In genomic region chr2:184743096-184743495, GRCh38 we compare ENCODE assay signal across 18 cellular contexts.
A peak's percentile ranks its signal among the peaks of the same experiment; 100 is the strongest.
DNase-seq lines count a peak whose midpoint lies in the region; ATAC-seq and TF ChIP-seq lines count a peak whose summit lies in the region.
"Had no signal": no experiment of that assay in that cellular context is flagged by ENCODE, and none has a peak within 500 bp of the region (broad histone marks: within the 10 kb centered on the region; RNA-seq: fewer than 3 reads in every experiment).

No MANE protein-coding gene starts in this region.

- H3K4me3 ChIP-seq in IMR-90 (ENCODE audit: insufficient read depth, low read depth, low read length) (no peak overlapping the region), fibroblast of mammary gland (ENCODE audit: control insufficient read depth, low read depth, low read length) (no peak overlapping the region), skeletal muscle cell (ENCODE audit: low read depth, low read length) (no peak overlapping the region), H7 (ENCODE audit: insufficient read depth, low read depth, low read length) (no peak overlapping the region)
- H3K4me3 ChIP-seq: A549, GM12878 had no signal

- in situ Hi-C loops in IMR-90 (cut with MboI; ENCODE audit: low sequenced_read_pairs): no loop called here

- no peak overlapping the region for H2AK9ac ChIP-seq in IMR-90 (replicated peaks; ENCODE audit: low read depth, low read length, poor library complexity)

- H3K27ac Mint-ChIP-seq in chondrocyte (ENCODE audit: unreplicated experiment): no peak overlapping the region
- H3K27ac Mint-ChIP-seq: CD14-positive monocyte; CD4-positive, alpha-beta memory T cell; HFFc6 had no signal

- H3K9me1 ChIP-seq in IMR-90 (ENCODE audit: insufficient read depth, low read length): no peaks in the 10 kb centered on the region

- no TSS peak for BruUV-seq in IMR-90 (replicated peaks; lab: Mats Ljungman, UMichigan)

- H2AK5ac ChIP-seq in IMR-90 (ENCODE audit: low read depth, low read length): no peak overlapping the region

- DNase-seq in ELR (ENCODE audit: low read depth) (peak; percentile 29), IMR-90 (peak; percentile 15), fibroblast of mammary gland (ENCODE audit: low read depth) (peak; percentile 37), skeletal muscle cell (ENCODE audit: low read depth) (peak; percentile 10), NCI-H82 (lab: John Stamatoyannopoulos, UW) (no peak), H7 (no peak), chondrocyte (ENCODE audit: low spot score) (no peak)
- DNase-seq: AML-193; CD4-positive, alpha-beta memory T cell; DMS153; DMS79; HFFc6 had no signal

- H3K4ac ChIP-seq in IMR-90 (ENCODE audit: low read depth, low read length): no peak overlapping the region

- POLR2A ChIA-PET in IMR-90 (lab: Charles Lee; ENCODE audit: unreplicated experiment): interaction anchor here (0.5 kb wide), 1 partner anchor 17 kb away, joined by 3 read pairs; no protein-coding TSS in a partner anchor

- H3K27me3 Mint-ChIP-seq in chondrocyte (ENCODE audit: low read depth): peaks cover 2% of the 10 kb centered on the region
- H3K27me3 Mint-ChIP-seq: CD4-positive, alpha-beta memory T cell had no signal

- H3K14ac ChIP-seq in IMR-90 (replicated peaks; ENCODE audit: low read depth, low read length): no peak overlapping the region

- CTCF ChIA-PET in IMR-90 (lab: Yijun Ruan, JAX): no interaction called here

- no peak overlapping the region for H4K91ac ChIP-seq in IMR-90 (ENCODE audit: insufficient read depth, low read depth, low read length)

- TF ChIP-seq POLR2A in IMR-90 (IDR thresholded peaks at IDR 0.05; ENCODE audit: low read depth, low read length): no peak

- H3K4me1 ChIP-seq in IMR-90 (ENCODE audit: control insufficient read depth, insufficient read depth, low read length): no peaks in the 10 kb centered on the region
- H3K4me1 ChIP-seq: A549 had no signal

- H2BK5ac ChIP-seq in IMR-90 (ENCODE audit: low read depth, low read length, poor library complexity, severe bottlenecking): no peak overlapping the region

- no peak overlapping the region for H3K56ac ChIP-seq in IMR-90 (ENCODE audit: extremely low read depth, insufficient read depth, low read length)

- H3K27me3 ChIP-seq in IMR-90 (ENCODE audit: control insufficient read depth, insufficient read depth, low read length) (no peaks in the 10 kb centered on the region), H7 (ENCODE audit: control insufficient read depth, insufficient read depth, low read length) (no peaks in the 10 kb centered on the region)

- no peaks in the 10 kb centered on the region for H3K36me3 Mint-ChIP-seq in chondrocyte (ENCODE audit: low read depth)
- H3K36me3 Mint-ChIP-seq: CD14-positive monocyte; CD4-positive, alpha-beta memory T cell had no signal

- no peak for ATAC-seq in IMR-90 (ENCODE audit: low read depth)
- ATAC-seq: A549, GM12878, HCT116 had no signal

- 78% methylated on average over 1 of the region's 1 CpG; no CpG with 5 or more reads in 1 of the 2 experiments for WGBS in IMR-90 (ENCODE audit: extremely low coverage in 2 of 2, insufficient read length in 1 of 2), 2 experiments

- no peaks in the 10 kb centered on the region for H3K36me3 ChIP-seq in IMR-90 (ENCODE audit: control insufficient read depth, insufficient read depth, low read length)
- H3K36me3 ChIP-seq in H7 (replicated peaks; ENCODE audit: control insufficient read depth, insufficient read depth, low read length): no peaks in the 10 kb centered on the region

- H4K8ac ChIP-seq in IMR-90 (ENCODE audit: low read depth in 2 of 2, low read length in 2 of 2): no peak overlapping the region

- no peak overlapping the region for H2AFZ ChIP-seq in IMR-90 (replicated peaks; ENCODE audit: low read length, poor library complexity)

- no peaks in the 10 kb centered on the region for H3K9me3 ChIP-seq in IMR-90 (ENCODE audit: control insufficient read depth, insufficient read depth, low read length)
- H3K9me3 ChIP-seq: A549 had no signal

- no peak overlapping the region for H3K4me3 Mint-ChIP-seq in chondrocyte (ENCODE audit: unreplicated experiment)
- H3K4me3 Mint-ChIP-seq: CD14-positive monocyte; CD4-positive, alpha-beta memory T cell; HFFc6 had no signal

- dilution Hi-C loops in IMR-90 (cut with HindIII; ENCODE audit: low sequenced_read_pairs, unreplicated experiment): no loop called here

- no peaks in the 10 kb centered on the region for H3K79me1 ChIP-seq in IMR-90 (ENCODE audit: low read depth in 1 of 2, low read length in 2 of 2)

- no peak overlapping the region for H3K9ac ChIP-seq in IMR-90 (ENCODE audit: low read depth, low read length)
- H3K9ac ChIP-seq: KMS-11 had no signal

- H3K4me1 Mint-ChIP-seq in chondrocyte (ENCODE audit: low read depth): no peaks in the 10 kb centered on the region
- H3K4me1 Mint-ChIP-seq: CD14-positive monocyte; CD4-positive, alpha-beta memory T cell had no signal

- no peak for TF ChIP-seq RAD21 in IMR-90 (IDR thresholded peaks at IDR 0.05; ENCODE audit: low read length)

- intact Hi-C loops in IMR-90 (cut with micrococcal nuclease): no loop called here

- H4K5ac ChIP-seq in IMR-90 (ENCODE audit: low read depth, low read length): no peak overlapping the region

- H3K9me3 Mint-ChIP-seq in chondrocyte (ENCODE audit: low read depth): no peaks in the 10 kb centered on the region

- H2BK20ac ChIP-seq in IMR-90 (ENCODE audit: low read depth, low read length): no peak overlapping the region

- no peak overlapping the region for H3K23ac ChIP-seq in IMR-90 (ENCODE audit: low read depth, low read length)

- no peak overlapping the region for H2BK120ac ChIP-seq in IMR-90 (ENCODE audit: low read depth, low read length)

- no peak overlapping the region for H3K27ac ChIP-seq in IMR-90 (ENCODE audit: insufficient read depth, low read length)
- H3K27ac ChIP-seq: 22Rv1, A549, KMS-11 had no signal

- no peaks in the 10 kb centered on the region for H4K20me1 ChIP-seq in IMR-90 (ENCODE audit: insufficient read depth, low read length)

- no peak overlapping the region for H3K4me2 ChIP-seq in IMR-90 (ENCODE audit: low read depth, low read length)
- H3K4me2 ChIP-seq: A549, KMS-11 had no signal

- no peak overlapping the region for H2BK15ac ChIP-seq in IMR-90 (ENCODE audit: low read depth, low read length)

- H3K18ac ChIP-seq in IMR-90 (ENCODE audit: low read depth, low read length): no peak overlapping the region

- no peak for TF ChIP-seq CTCF in IMR-90 (conservative IDR thresholded peaks at IDR 0.05; ENCODE audit: low read depth, low read length)
- no peak for TF ChIP-seq CTCF in fibroblast of mammary gland (conservative IDR thresholded peaks at IDR 0.05; ENCODE audit: control insufficient read depth, insufficient read depth, low read depth, low read length)
- TF ChIP-seq CTCF in chondrocyte (IDR thresholded peaks at IDR 0.05): no peak

TF ChIP-seq in IMR-90, 13 proteins besides CTCF, POLR2A, EP300 and RAD21:
- TF ChIP-seq FOS (IDR thresholded peaks at IDR 0.05; ENCODE audit: low read depth, low read length) (no peak), MAZ (IDR thresholded peaks at IDR 0.05; ENCODE audit: borderline replicate concordance, low read depth, low read length) (no peak), SMC3 (IDR thresholded peaks at IDR 0.05; ENCODE audit: low read depth, low read length) (no peak), ELK1 (IDR thresholded peaks at IDR 0.05; ENCODE audit: borderline replicate concordance, low read depth, low read length) (no peak), MAFK (IDR thresholded peaks at IDR 0.05; ENCODE audit: low read depth, low read length) (no peak), BHLHE40 (IDR thresholded peaks at IDR 0.05; ENCODE audit: low read depth, low read length) (no peak), CEBPB (IDR thresholded peaks at IDR 0.05; ENCODE audit: low read depth, low read length) (no peak), USF2 (IDR thresholded peaks at IDR 0.05; ENCODE audit: low read depth, low read length) (no peak), RCOR1 (IDR thresholded peaks at IDR 0.05; ENCODE audit: insufficient replicate concordance, low read length) (no peak), MXI1 (IDR thresholded peaks at IDR 0.05; ENCODE audit: borderline replicate concordance, low read depth, low read length) (no peak), NFE2L2 (IDR thresholded peaks at IDR 0.05; ENCODE audit: low read depth, low read length) (no peak), CHD1 (IDR thresholded peaks at IDR 0.05; ENCODE audit: low read depth, low read length) (no peak), RFX5 (IDR thresholded peaks at IDR 0.05; ENCODE audit: low read depth, low read length) (no peak)
TF ChIP-seq in IMR-90: peak in this region for 0.

Comparison
In these comparisons a context has a peak if more than half of its experiments do, and no peak if none do; other contexts are left out.
1. DNase-seq: peak in ELR (single experiment), IMR-90 (single experiment), fibroblast of mammary gland (single experiment) and skeletal muscle cell (single experiment); none in NCI-H82 (single experiment), H7 (single experiment) and chondrocyte (single experiment).